Comparison of ENCODE assay signal across 19 cellular contexts in the genomic region with DNA sequence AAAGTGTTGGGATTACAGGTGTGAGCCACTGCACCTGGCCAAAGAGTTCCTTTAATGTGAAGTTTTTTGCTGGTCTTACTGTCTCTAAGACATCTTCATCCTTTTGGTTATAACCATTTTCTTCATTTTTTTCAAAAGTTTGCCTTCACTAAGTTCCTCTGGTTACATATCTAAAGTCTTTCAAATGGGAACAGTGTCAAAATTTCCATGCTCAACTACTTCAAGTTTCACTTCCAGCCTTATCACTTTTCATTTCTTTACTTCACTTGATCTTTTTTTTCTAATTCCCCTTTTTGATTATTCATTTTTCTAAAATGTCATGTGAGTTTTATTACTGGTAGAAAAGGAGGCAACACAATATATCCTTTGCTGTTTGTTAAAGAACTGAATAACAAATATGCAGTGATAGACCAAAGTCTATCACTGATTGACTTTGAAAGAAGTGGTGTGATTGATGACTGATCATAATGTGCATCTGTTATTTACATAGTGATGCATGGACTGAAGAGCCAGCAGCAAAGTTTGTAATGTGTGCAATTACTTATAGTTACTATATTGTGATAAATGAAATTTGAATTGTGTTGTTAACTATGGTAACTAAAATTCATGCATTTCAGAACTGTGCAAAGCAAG.
"Had no signal": no experiment of that assay in that cellular context is flagged by ENCODE, and none has a peak within 500 bp of the region (broad histone marks: within the 10 kb centered on the region; RNA-seq: fewer than 3 reads in every experiment).

No MANE protein-coding gene starts in this region.

- DNase-seq: KBM-7, NCI-H1092 treated with DMSO at 0.1 percent for 48 hours, NCI-H1436, NCI-H187, NCI-H2029, NCI-H2081 treated with DMSO at 0.1 percent for 48 hours, NCI-H2171, NCI-H226, NCI-H446, NCI-H510A, NCI-H524 treated with DMSO at 0.1 percent for 48 hours, NCI-H69, NCI-H774, PC-3, Peyer's patch, SHP77 treated with DMSO at 0.1 percent for 48 hours, SJCRH30 had no signal

- H3K4me3 ChIP-seq: Peyer's patch, SJCRH30 had no signal

- H3K9me3 ChIP-seq: Peyer's patch, SJCRH30 had no signal

- H3K27me3 ChIP-seq: Peyer's patch had no signal

- H3K27ac ChIP-seq: Peyer's patch, SJCRH30 had no signal

- H3K36me3 ChIP-seq: Peyer's patch, SJCRH30 had no signal

- H3K4me1 ChIP-seq: SJCRH30 had no signal

- ATAC-seq: PC-3, Right ventricle myocardium inferior, SK-N-SH treated with all-trans-retinoic acid at 6 μM for 48 hours had no signal
